10 cellular contexts compared by ENCODE assay signal in genomic region chr7:35253182-35253679, GRCh38. TPM values are rescaled to one million over a fixed set of nuclear protein-coding genes. Genes with fewer than 3 reads are reported as not detected.
DNase-seq lines count a peak whose midpoint lies in the region; TF ChIP-seq lines count a peak whose summit lies in the region.
"Had no signal": no experiment of that assay in that cellular context is flagged by ENCODE, and none has a peak within 500 bp of the region (broad histone marks: within the 10 kb centered on the region; RNA-seq: fewer than 3 reads in every experiment).

No MANE protein-coding gene starts in this region.

- H3K36me3 ChIP-seq in HUES6 (ENCODE audit: control insufficient read depth, insufficient read depth, low read length): no peaks in the 10 kb centered on the region
- H3K36me3 ChIP-seq in mucosa of stomach (ENCODE audit: control insufficient read depth, insufficient read depth, low read length): no peaks in the 10 kb centered on the region
- H3K36me3 ChIP-seq in PC-9 (ENCODE audit: low read depth): no peaks in the 10 kb centered on the region
- H3K36me3 ChIP-seq: pancreas had no signal

- H3F3A ChIP-seq in PC-9 (ENCODE audit: insufficient read depth, low read depth): no peaks in the 10 kb centered on the region

- CTCF ChIA-PET in PC-9 (lab: Charles Lee): no interaction called here

- DNase-seq in AG10803 (ENCODE audit: low read depth) (no peak), coronary artery (ENCODE audit: low spot score) (no peak), cortex of kidney (lab: John Stamatoyannopoulos, UW) (no peak), EL (no peak), PC-9 (no peak), DMS153 (lab: John Stamatoyannopoulos, UW) (no peak)
- DNase-seq: amniotic stem cell had no signal

- POLR2A ChIA-PET in PC-9 (lab: Charles Lee; ENCODE audit: unreplicated experiment): no interaction called here

- BruUV-seq in PC-9 (replicated peaks; lab: Mats Ljungman, UMichigan): no TSS peak

- H3K9ac ChIP-seq in HUES6 (ENCODE audit: low read length): peak overlapping the region; percentile 69
- H3K9ac ChIP-seq in mucosa of stomach (ENCODE audit: low read length): no peak overlapping the region

- H3K9me2 ChIP-seq in PC-9 (ENCODE audit: insufficient read depth): no peaks in the 10 kb centered on the region

- H2AFZ ChIP-seq in PC-9: no peak overlapping the region

- H3K9me3 ChIP-seq in HUES6 (ENCODE audit: control insufficient read depth, insufficient read depth, low read depth, low read length): no peaks in the 10 kb centered on the region
- no peaks in the 10 kb centered on the region for H3K9me3 ChIP-seq in mucosa of stomach (ENCODE audit: control insufficient read depth, low read length)
- H3K9me3 ChIP-seq in PC-9 (ENCODE audit: insufficient read depth, low read depth): no peaks in the 10 kb centered on the region
- H3K9me3 ChIP-seq: pancreas had no signal

- H3K4me2 ChIP-seq in PC-9: no peak overlapping the region

- TF ChIP-seq CTCF in AG10803 (conservative IDR thresholded peaks at IDR 0.05; ENCODE audit: low read length): no peak
- TF ChIP-seq CTCF in coronary artery (IDR thresholded peaks at IDR 0.05): no peak
- TF ChIP-seq CTCF in PC-9 (conservative IDR thresholded peaks at IDR 0.05): no peak

- no peaks in the 10 kb centered on the region for H3K79me2 ChIP-seq in PC-9 (ENCODE audit: low read depth)

- H4K20me1 ChIP-seq in PC-9 (ENCODE audit: insufficient read depth): no peaks in the 10 kb centered on the region

- H3K4me1 ChIP-seq in HUES6 (ENCODE audit: control insufficient read depth, insufficient read depth, low read length) (peaks cover 29% of the 10 kb centered on the region), mucosa of stomach (ENCODE audit: control insufficient read depth, insufficient read depth, low read length) (peaks cover 5% of the 10 kb centered on the region), PC-9 (replicated peaks; ENCODE audit: insufficient read depth) (peaks cover 11% of the 10 kb centered on the region)

- no peak overlapping the region for H3K27ac ChIP-seq in HUES6 (ENCODE audit: low read depth, low read length)
- H3K27ac ChIP-seq in coronary artery: peak overlapping the region; percentile 65 to 83
- no peak overlapping the region for H3K27ac ChIP-seq in PC-9
- H3K27ac ChIP-seq: pancreas had no signal

- H3K4me3 ChIP-seq in AG10803 (ENCODE audit: low read length) (peak overlapping the region; percentile 52), HUES6 (ENCODE audit: low read depth, low read length) (peak overlapping the region; percentile 68), coronary artery (peak overlapping the region; percentile 91), mucosa of stomach (ENCODE audit: low read length) (peak overlapping the region; percentile 46), PC-9 (no peak overlapping the region)

- peaks cover 100% of the 10 kb centered on the region for H3K27me3 ChIP-seq in HUES6 (ENCODE audit: control insufficient read depth, insufficient read depth, low read length)
- H3K27me3 ChIP-seq in mucosa of stomach (ENCODE audit: control insufficient read depth, insufficient read depth, low read length): peaks cover 98% of the 10 kb centered on the region
- no peaks in the 10 kb centered on the region for H3K27me3 ChIP-seq in PC-9 (ENCODE audit: insufficient read depth, low read depth)

- intact Hi-C loops in PC-9 (cut with micrococcal nuclease; ENCODE audit: unreplicated experiment): no loop called here

RNA-seq across cellular contexts. Expression of gene TBX20, which starts 0.7 kb away (rescaled TPM):
- 1.1 and 1.7 TPM in 2 replicates for total RNA-seq in PC-9 (2021)
- total RNA-seq: pancreas had no signal

Comparison
In these comparisons a context has a peak if more than half of its experiments do, and no peak if none do; other contexts are left out.
1. H3K27ac ChIP-seq: peak in coronary artery (2 of 2); none in HUES6 (single experiment) and PC-9 (single experiment).